ENCODE assay signal across 14 cellular contexts in genomic region chr4:57074753-57075152, GRCh38. TPM values are rescaled to one million over a fixed set of nuclear protein-coding genes. Genes with fewer than 3 reads are reported as not detected.
DNase-seq lines count a peak whose midpoint lies in the region; ATAC-seq, FAIRE-seq and TF ChIP-seq lines count a peak whose summit lies in the region.
"Had no signal": no experiment of that assay in that cellular context is flagged by ENCODE, and none has a peak within 500 bp of the region (broad histone marks: within the 10 kb centered on the region; RNA-seq: fewer than 3 reads in every experiment).

No MANE protein-coding gene starts in this region.

- peaks cover 4% of the 10 kb centered on the region for H3K27me3 Mint-ChIP-seq in brain

- H3K36me3 Mint-ChIP-seq in brain = no peaks in the 10 kb centered on the region

- H3K9me3 ChIP-seq in heart right ventricle (no peaks in the 10 kb centered on the region), right atrium auricular region (no peaks in the 10 kb centered on the region), kidney (ENCODE audit: control insufficient read depth in 1 of 2, low read length in 2 of 2) (no peaks in the 10 kb centered on the region), vagina (no peaks in the 10 kb centered on the region)
- H3K9me3 ChIP-seq: body of pancreas had no signal

- TF ChIP-seq POLR2A in vagina (IDR thresholded peaks at IDR 0.05) = no peak

- H3K4me1 Mint-ChIP-seq in brain = peaks cover 40% of the 10 kb centered on the region

- peak; percentile 61 for FAIRE-seq in kidney (lab: Jason Lieb, UNC)

- intact Hi-C loops in heart right ventricle (cut with DNase I) (no loop called here), kidney (cut with DNase I) (no loop called here), vagina (cut with DNase I) (no loop called here)

- ATAC-seq in heart right ventricle = peak in 1 of 8 donors; percentile 32
- ATAC-seq: body of pancreas, GM23338 had no signal

- H3K9ac ChIP-seq in kidney (ENCODE audit: low read length in 2 of 2) = no peak overlapping the region

- no peak for DNase-seq in heart right ventricle
- no peak for DNase-seq in right atrium auricular region (ENCODE audit: low spot score)
- no peak for DNase-seq in kidney
- no peak for DNase-seq in vagina (ENCODE audit: extremely low spot score in 2 of 2)
- no peak for DNase-seq in activated CD4-positive, alpha-beta T cell treated with anti-CD3 and anti-CD28 coated beads for 48 hours
- no peak for DNase-seq in NCI-H82 treated with DMSO at 0.1 percent for 48 hours (lab: John Stamatoyannopoulos, UW; ENCODE audit: unreplicated experiment)
- DNase-seq in NCI-H2171 treated with DMSO at 0.1 percent for 48 hours (lab: John Stamatoyannopoulos, UW) = no peak
- DNase-seq: body of pancreas; NCI-H526; stimulated activated naive CD4-positive, alpha-beta T cell treated with Interleukin-2 at 50 U/mL for 16 hours had no signal

- no peak for TF ChIP-seq CTCF in heart right ventricle (IDR thresholded peaks at IDR 0.05)
- no peak for TF ChIP-seq CTCF in right atrium auricular region (IDR thresholded peaks at IDR 0.05)
- TF ChIP-seq CTCF in brain (conservative IDR thresholded peaks at IDR 0.05) = no peak
- TF ChIP-seq CTCF in kidney (IDR thresholded peaks at IDR 0.05; ENCODE audit: borderline replicate concordance, extremely low read depth, insufficient read depth) = no peak
- TF ChIP-seq CTCF in vagina (IDR thresholded peaks at IDR 0.05) = no peak

- 23 to 32% methylated on average over 4 of the region's 4 CpGs for WGBS in heart right ventricle, 2 donors

- H3K36me3 ChIP-seq in heart right ventricle = peaks cover 0 to 25% (median 0%) of the 10 kb centered on the region in 9 donors
- no peaks in the 10 kb centered on the region for H3K36me3 ChIP-seq in right atrium auricular region
- peaks cover 0 to 4% of the 10 kb centered on the region in 2 donors for H3K36me3 ChIP-seq in kidney (ENCODE audit: control insufficient read depth in 1 of 2, insufficient read depth in 2 of 2, low read length in 2 of 2)
- H3K36me3 ChIP-seq in vagina = no peaks in the 10 kb centered on the region

- H3K4me3 ChIP-seq in heart right ventricle (no peak overlapping the region), right atrium auricular region (no peak overlapping the region), kidney (ENCODE audit: low read length in 2 of 2) (no peak overlapping the region), vagina (no peak overlapping the region)
- H3K4me3 ChIP-seq: body of pancreas, GM23338 had no signal

- peaks cover 0 to 3% (median 0%) of the 10 kb centered on the region in 5 experiments for H3K9me3 Mint-ChIP-seq in brain
- H3K9me3 Mint-ChIP-seq: GM23338 had no signal

- H3K4me3 Mint-ChIP-seq in brain = no peak overlapping the region
- H3K4me3 Mint-ChIP-seq: GM23338 had no signal

- H3K4me1 ChIP-seq in heart right ventricle (peaks cover 11 to 100% (median 92%) of the 10 kb centered on the region in 9 donors), right atrium auricular region (peaks cover 0 to 42% of the 10 kb centered on the region in 2 donors), kidney (ENCODE audit: control insufficient read depth in 1 of 2, insufficient read depth in 1 of 2, low read depth in 1 of 2, low read length in 2 of 2) (peaks cover 47 to 65% of the 10 kb centered on the region in 2 donors), vagina (peaks cover 40% of the 10 kb centered on the region)

- H3K27ac ChIP-seq in heart right ventricle = peak overlapping the region in 6 of 10 donors; percentile 2 to 64 (median 37)
- peak overlapping the region in 1 of 2 donors; percentile 12 for H3K27ac ChIP-seq in right atrium auricular region
- peak overlapping the region; percentile 24 to 63 for H3K27ac ChIP-seq in kidney (ENCODE audit: low read depth in 2 of 2, low read length in 2 of 2)
- H3K27ac ChIP-seq in vagina = peak overlapping the region; percentile 18

- H3K27me3 ChIP-seq in heart right ventricle = no peaks in the 10 kb centered on the region
- H3K27me3 ChIP-seq in right atrium auricular region = no peaks in the 10 kb centered on the region
- H3K27me3 ChIP-seq in vagina = no peaks in the 10 kb centered on the region
- H3K27me3 ChIP-seq: body of pancreas had no signal

- H3K27ac Mint-ChIP-seq in brain = peak overlapping the region in 3 of 5 experiments; percentile 55 to 76 (median 76)
- H3K27ac Mint-ChIP-seq: GM23338 had no signal

RNA-seq across cellular contexts. Expression of gene IGFBP7, which starts 35.4 kb away (rescaled TPM):
- total RNA-seq in heart right ventricle (100 to 1,000 TPM; 498 to 826 (median 608) TPM), right atrium auricular region (100 to 1,000 TPM; 866 to 898 TPM), kidney (1,703 TPM), vagina (716 TPM)
- polyA plus RNA-seq in heart right ventricle (1,000 to 10,000 TPM in 1 of 2 donors, 100 to 1,000 TPM in 1; 876 to 1,251 TPM), brain (ENCODE audit: insufficient read depth, low read depth, low replicate concordance) (176 TPM), kidney (ENCODE audit: insufficient read depth, low read depth, low replicate concordance) (2,157 TPM)
- total RNA-seq: A673; T-helper 1 cell treated with Interleukin-12 subunit alpha and Interleukin-12 subunit beta and Interleukin-4 antibody, amounts not matched to agents 30 ng/mL and 1 ng/mL, for 36 hours had no signal
